ENCODE assay signal across 8 cellular contexts in the genomic region with DNA sequence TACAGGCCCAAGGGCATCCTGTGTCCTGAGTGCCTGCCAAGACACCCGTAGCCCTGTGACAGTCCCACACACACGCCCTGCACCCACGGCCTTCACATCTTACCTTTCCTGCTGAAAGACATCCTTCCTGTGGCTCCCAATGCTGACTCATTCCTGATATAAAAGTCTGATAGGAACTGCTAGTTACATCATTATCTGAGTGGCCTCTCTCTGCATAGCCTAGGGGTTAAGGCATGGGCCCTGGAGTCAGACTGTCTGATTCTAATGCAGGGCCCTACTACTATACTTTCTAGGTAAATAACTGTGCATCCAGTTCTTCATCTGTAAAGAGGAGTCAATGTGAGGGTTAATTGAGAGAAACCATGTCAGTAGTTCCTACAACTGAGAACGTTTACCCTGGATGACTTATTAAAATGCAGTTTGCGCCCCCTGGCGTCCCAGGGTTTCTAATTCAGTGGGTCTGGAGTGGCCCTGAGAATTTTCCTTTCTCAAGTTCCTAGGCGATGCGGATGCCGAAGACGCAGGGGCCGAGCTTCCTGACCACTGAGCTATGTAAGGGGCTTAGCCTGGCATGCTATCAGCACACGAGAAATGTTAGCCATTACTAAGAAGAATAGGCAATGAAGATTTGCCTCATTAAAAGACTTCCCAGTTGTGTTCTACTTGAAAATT. TPM values are rescaled to one million over a fixed set of nuclear protein-coding genes. Genes with fewer than 3 reads are reported as not detected.
A peak's percentile ranks its signal among the peaks of the same experiment; 100 is the strongest.
DNase-seq lines count a peak whose midpoint lies in the region; ATAC-seq, FAIRE-seq and TF ChIP-seq lines count a peak whose summit lies in the region.

No MANE protein-coding gene starts in this region.

- H3K4me1 Mint-ChIP-seq in activated CD4-positive, alpha-beta T cell treated with anti-CD3 and anti-CD28 coated beads, Interleukin-2, amount 10 ng/mL, durations not matched to agents 24 days and 14 days: peaks cover 8% of the 10 kb centered on the region

- H3K4me1 ChIP-seq in lung (ENCODE audit: control insufficient read depth in 2 of 2, insufficient read depth in 2 of 2, low read length in 2 of 2): no peaks in the 10 kb centered on the region

- intact Hi-C loops in activated CD4-positive, alpha-beta T cell treated with anti-CD3 and anti-CD28 coated beads, Interleukin-2, amount 10 ng/mL, durations not matched to agents 24 days and 14 days (cut with micrococcal nuclease): loop anchor here (1.0 kb wide), 1 partner anchor 121 kb away; no protein-coding TSS in a partner anchor

- ATAC-seq in GM18502 (IDR thresholded peaks at IDR 0.05; ENCODE audit: poor library complexity, unreplicated experiment) (peak; percentile 80), HG03280 (IDR thresholded peaks at IDR 0.05; ENCODE audit: unreplicated experiment) (peak; percentile 67), lung (ENCODE audit: insufficient read depth, low FRiP score) (peak; percentile 53)

- DNase-seq in NCI-H524 (lab: John Stamatoyannopoulos, UW): peak; percentile 70 to 88
- DNase-seq in activated CD4-positive, alpha-beta T cell treated with anti-CD3 and anti-CD28 coated beads, Interleukin-2, amount 10 ng/mL, durations not matched to agents 24 days and 14 days: peak; percentile 88
- DNase-seq in dedifferentiated amniotic fluid mesenchymal stem cell (ENCODE audit: extremely low spot score): peak; percentile 83
- peak; percentile 62 for DNase-seq in lung (ENCODE audit: low spot score)
- DNase-seq in stimulated activated CD8-positive, alpha-beta memory T cell treated with anti-CD3 and anti-CD28 coated beads, Interleukin-12 subunit alpha, Interleukin-12 subunit beta, amount 100 ng/mL, for 1 hour (ENCODE audit: low read depth): peak; percentile 39

- H3K27me3 Mint-ChIP-seq in activated CD4-positive, alpha-beta T cell treated with anti-CD3 and anti-CD28 coated beads, Interleukin-2, amount 10 ng/mL, durations not matched to agents 24 days and 14 days: peaks cover 9% of the 10 kb centered on the region

- no peak overlapping the region for H3K27ac Mint-ChIP-seq in activated CD4-positive, alpha-beta T cell treated with anti-CD3 and anti-CD28 coated beads, Interleukin-2, amount 10 ng/mL, durations not matched to agents 24 days and 14 days

- no peak overlapping the region for H3K4me3 Mint-ChIP-seq in activated CD4-positive, alpha-beta T cell treated with anti-CD3 and anti-CD28 coated beads, Interleukin-2, amount 10 ng/mL, durations not matched to agents 24 days and 14 days

- H3K36me3 ChIP-seq in lung (ENCODE audit: control insufficient read depth in 2 of 2, insufficient read depth in 2 of 2, low read length in 2 of 2): no peaks in the 10 kb centered on the region

- 6 to 14% methylated on average over 12 of the region's 12 CpGs for WGBS in lung, 2 donors

- H3K9me3 ChIP-seq in lung (ENCODE audit: control insufficient read depth in 2 of 2, insufficient read depth in 1 of 2, low read length in 1 of 2): no peaks in the 10 kb centered on the region

- H3K36me3 Mint-ChIP-seq in activated CD4-positive, alpha-beta T cell treated with anti-CD3 and anti-CD28 coated beads, Interleukin-2, amount 10 ng/mL, durations not matched to agents 24 days and 14 days (ENCODE audit: low read depth): no peaks in the 10 kb centered on the region

- FAIRE-seq in A204.1 (lab: Jason Lieb, UNC): peak; percentile 64

- TF ChIP-seq CTCF in lung (IDR thresholded peaks at IDR 0.05; ENCODE audit: control extremely low read depth, extremely low read depth): peak; percentile 48

- no peaks in the 10 kb centered on the region for H3K9me3 Mint-ChIP-seq in activated CD4-positive, alpha-beta T cell treated with anti-CD3 and anti-CD28 coated beads, Interleukin-2, amount 10 ng/mL, durations not matched to agents 24 days and 14 days

- no peak overlapping the region for H3K27ac ChIP-seq in lung (ENCODE audit: low read depth in 1 of 2, low read length in 1 of 2)

- H3K4me3 ChIP-seq in lung: no peak overlapping the region

- no peaks in the 10 kb centered on the region for H3K27me3 ChIP-seq in lung (ENCODE audit: control insufficient read depth, insufficient read depth)

RNA-seq across cellular contexts. Expression of a gene that starts 6.0 kb away (rescaled TPM):
- not detected in 2 replicates for total RNA-seq in activated CD4-positive, alpha-beta T cell treated with anti-CD3 and anti-CD28 coated beads, Interleukin-2, amount 10 ng/mL, durations not matched to agents 24 days and 14 days
- not detected for total RNA-seq in lung
- not detected for polyA plus RNA-seq in lung
